ENCODE assay signal across 9 cellular contexts in the genomic region with DNA sequence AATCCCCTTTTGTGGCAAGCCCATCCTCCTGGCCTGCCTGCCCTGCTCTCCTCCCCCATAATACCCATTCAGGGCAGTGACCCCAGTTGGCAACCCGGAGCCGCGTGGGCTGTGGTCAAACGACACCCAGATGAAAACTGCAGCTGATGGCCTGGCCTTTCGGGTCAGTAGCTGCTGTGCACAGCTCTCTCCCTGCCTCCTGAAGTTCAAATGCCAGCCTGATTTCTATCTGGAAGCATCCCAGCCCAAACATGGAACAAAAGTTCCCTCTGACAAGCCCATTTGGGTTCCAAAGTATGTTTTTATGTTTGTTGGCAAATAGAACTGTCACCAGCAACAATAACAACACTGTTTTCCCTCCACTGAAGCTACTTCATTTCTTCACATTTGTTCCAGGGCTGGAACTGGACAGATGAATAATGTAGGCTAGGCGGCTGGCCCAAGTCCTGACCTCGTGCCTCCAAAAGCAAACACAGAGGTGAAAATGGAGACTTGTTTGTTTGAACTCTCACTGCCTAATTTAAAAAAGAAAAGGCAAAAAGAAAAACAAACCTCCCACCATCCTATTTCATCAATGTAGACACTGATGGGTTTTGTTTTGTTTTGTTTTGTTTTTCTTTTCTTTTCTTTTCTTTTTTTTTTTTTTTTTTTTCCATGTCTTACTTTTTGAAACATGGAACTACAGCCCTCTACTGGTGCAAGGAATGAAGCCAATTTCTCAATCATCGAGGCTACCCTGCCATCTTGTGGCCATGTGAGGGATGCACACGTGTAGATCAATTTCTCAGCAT.
DNase-seq lines count a peak whose midpoint lies in the region; ATAC-seq, FAIRE-seq and TF ChIP-seq lines count a peak whose summit lies in the region.
"Had no signal": no experiment of that assay in that cellular context is flagged by ENCODE, and none has a peak within 500 bp of the region (broad histone marks: within the 10 kb centered on the region; RNA-seq: fewer than 3 reads in every experiment).

No MANE protein-coding gene starts in this region.

- H3K79me2 ChIP-seq in H1 (ENCODE audit: control insufficient read depth in 1 of 2, insufficient read depth in 2 of 2, low read length in 2 of 2) = no peaks in the 10 kb centered on the region

- no peak overlapping the region for H3K4ac ChIP-seq in H1 (replicated peaks; ENCODE audit: insufficient read length, low read depth, low read length)

- DNase-seq in CD1c-positive myeloid dendritic cell (ENCODE audit: extremely low spot score) (peak; percentile 91), HT1080 (ENCODE audit: low read depth) (peak; percentile 82), NOMO-1 treated with DMSO at 0.1 percent for 48 hours (lab: John Stamatoyannopoulos, UW; ENCODE audit: unreplicated experiment) (peak; percentile 80), H1 (ENCODE audit: low read depth in 1 of 2, low spot score in 2 of 2) (peak; percentile 59 to 83), mesothelial cell of epicardium (ENCODE audit: low spot score in 2 of 2, unreplicated experiment in 2 of 2) (peak in 1 of 2 experiments; percentile 81)
- DNase-seq in activated CD8-positive, alpha-beta memory T cell treated with anti-CD3 and anti-CD28 coated beads for 4 hours (ENCODE audit: low read depth in 2 of 2) = peak; percentile 34 to 37
- DNase-seq in stimulated activated CD8-positive, alpha-beta memory T cell treated with anti-CD3 and anti-CD28 coated beads, Interleukin-2, amount 100 ng/mL, for 1 hour (ENCODE audit: low read depth in 2 of 2) = peak; percentile 42 to 54

- FAIRE-seq in H1 (lab: Jason Lieb, UNC) = peak; percentile 89

- no peak overlapping the region for H2AK5ac ChIP-seq in H1 (ENCODE audit: low read depth, low read length)

- CTCF ChIA-PET in H1 (lab: Charles Lee; ENCODE audit: partially characterized antibody) = interaction anchor here (0.6 to 3.7 kb wide), 38 partner anchors 12 to 929 kb away, joined by 3 to 24 read pairs (median 4); no protein-coding TSS in a partner anchor

- peak; percentile 72 to 99 (median 98) for TF ChIP-seq CTCF in H1 (IDR thresholded peaks at IDR 0.05; ENCODE audit: control extremely low read depth in 1 of 3, insufficient read depth in 1 of 3, low read depth in 1 of 3, low read length in 3 of 3)
- peak; percentile 95 for TF ChIP-seq CTCF in mesothelial cell of epicardium (IDR thresholded peaks at IDR 0.05; ENCODE audit: unreplicated experiment)

- H2BK120ac ChIP-seq in H1 (replicated peaks; ENCODE audit: low read depth, low read length) = no peak overlapping the region

- no peak overlapping the region for H3K56ac ChIP-seq in H1 (replicated peaks; ENCODE audit: insufficient read length, low read depth, low read length)

- no peak overlapping the region for H3K9ac ChIP-seq in H1 (replicated peaks in 1 of 4; ENCODE audit: extremely low read depth in 1 of 4, low read depth in 3 of 4, low read length in 3 of 4)

- peak overlapping the region; percentile 28; the same call in 1 of the 2 replicates for H2BK12ac ChIP-seq in H1 (ENCODE audit: low read depth, low read length)

- H3K23ac ChIP-seq in H1 (ENCODE audit: insufficient read length) = no peak overlapping the region

- POLR2A ChIA-PET in H1 (lab: Charles Lee; ENCODE audit: partially characterized antibody) = no interaction called here

- peak; percentile 66 for ATAC-seq in GM19463 (IDR thresholded peaks at IDR 0.05; ENCODE audit: unreplicated experiment)

- no peak overlapping the region for H3K18ac ChIP-seq in H1 (ENCODE audit: extremely low read depth, low read length)

- H4K20me1 ChIP-seq in H1 (replicated peaks in 1 of 2; ENCODE audit: control insufficient read depth in 1 of 2, insufficient read depth in 2 of 2, low read length in 2 of 2) = no peaks in the 10 kb centered on the region

- H3K36me3 Mint-ChIP-seq in mesothelial cell of epicardium = peaks cover 12% of the 10 kb centered on the region
- H3K36me3 Mint-ChIP-seq: IgD-negative memory B cell had no signal

- no peak overlapping the region for H4K8ac ChIP-seq in H1 (ENCODE audit: extremely low read depth, insufficient read depth, low read length)

- peak; percentile 97 to 100 for TF ChIP-seq RAD21 in H1 (IDR thresholded peaks at IDR 0.05 in 1 of 2, conservative IDR thresholded peaks at IDR 0.05 in 1 of 2; ENCODE audit: low read depth in 2 of 2, low read length in 2 of 2)

- no peaks in the 10 kb centered on the region for H3K36me3 ChIP-seq in H1 (ENCODE audit: control insufficient read depth in 2 of 4, insufficient read depth in 4 of 4, low read length in 3 of 4)

- no peak overlapping the region for H2AFZ ChIP-seq in H1 (ENCODE audit: low read length)

- H3K9me3 ChIP-seq in H1 (ENCODE audit: insufficient read depth in 2 of 2, low read depth in 1 of 2, low read length in 1 of 2) = no peaks in the 10 kb centered on the region

- H3K27ac Mint-ChIP-seq in mesothelial cell of epicardium = peak overlapping the region; percentile 5

- no peak overlapping the region for H2BK15ac ChIP-seq in H1 (ENCODE audit: low read length)

- no peak overlapping the region for H2BK5ac ChIP-seq in H1 (ENCODE audit: low read depth, low read length)

- no peak overlapping the region for H3K27ac ChIP-seq in H1 (ENCODE audit: low read depth, low read length)

- H3K27me3 Mint-ChIP-seq in mesothelial cell of epicardium (ENCODE audit: low read depth) = no peaks in the 10 kb centered on the region
- H3K27me3 Mint-ChIP-seq: IgD-negative memory B cell had no signal

- H3K79me1 ChIP-seq in H1 (ENCODE audit: low read depth, low read length) = no peaks in the 10 kb centered on the region

- H2BK20ac ChIP-seq in H1 (ENCODE audit: low read length) = no peak overlapping the region

- no peak overlapping the region for H4K5ac ChIP-seq in H1 (ENCODE audit: insufficient read length, low read depth, low read length)

- H3K27me3 ChIP-seq in H1 (replicated peaks in 1 of 4; ENCODE audit: control insufficient read depth in 3 of 4, extremely low read depth in 1 of 4, insufficient read depth in 3 of 4, low read length in 3 of 4) = no peaks in the 10 kb centered on the region

- TF ChIP-seq EP300 in H1 (IDR thresholded peaks at IDR 0.05; ENCODE audit: borderline replicate concordance in 1 of 2, low read depth in 2 of 2, low read length in 2 of 2) = no peak

- H3K4me3 ChIP-seq in H1 (ENCODE audit: extremely low read depth in 1 of 4, insufficient read depth in 2 of 4, low read depth in 3 of 4, low read length in 4 of 4) = no peak overlapping the region

- no peaks in the 10 kb centered on the region; the same call in 1 of the 2 replicates for H3K23me2 ChIP-seq in H1 (ENCODE audit: low read depth, low read length)

- H3K4me1 ChIP-seq in H1 (replicated peaks in 1 of 4; ENCODE audit: control insufficient read depth in 3 of 4, insufficient read depth in 4 of 4, low read length in 3 of 4) = no peaks in the 10 kb centered on the region

- TF ChIP-seq POLR2A in H1 (IDR thresholded peaks at IDR 0.05; ENCODE audit: control extremely low read depth in 1 of 2, low read depth in 2 of 2, low read length in 2 of 2) = no peak

- WGBS in H1 (ENCODE audit: extremely low coverage in 1 of 2, insufficient coverage in 1 of 2, insufficient read length in 1 of 2, insufficient replicate concordance in 2 of 2, low coverage in 1 of 2, low lambda C conversion rate in 2 of 2, missing lambda C conversion rate in 1 of 2), 2 experiments = 72% methylated on average over 9 of the region's 9 CpGs; no CpG with 5 or more reads in 1 of the 2 experiments

- no peak overlapping the region for H3K14ac ChIP-seq in H1 (ENCODE audit: insufficient read length)

- H3K4me3 Mint-ChIP-seq in mesothelial cell of epicardium = no peak overlapping the region

- no peak overlapping the region for H3K4me2 ChIP-seq in H1 (ENCODE audit: insufficient read depth in 1 of 2, low read depth in 2 of 2, low read length in 2 of 2)

- peaks cover 25% of the 10 kb centered on the region for H3K4me1 Mint-ChIP-seq in mesothelial cell of epicardium

- H4K91ac ChIP-seq in H1 (replicated peaks; ENCODE audit: insufficient read length, low read length) = no peak overlapping the region

- peaks cover 14% of the 10 kb centered on the region for H3K9me3 Mint-ChIP-seq in mesothelial cell of epicardium

TF ChIP-seq in H1, 55 proteins besides CTCF, POLR2A, EP300 and RAD21 (continues in another document):
- TF ChIP-seq CBX8 (IDR thresholded peaks at IDR 0.05; ENCODE audit: borderline replicate concordance, low read depth, low read length) = no peak
- no peak for TF ChIP-seq SP1 (IDR thresholded peaks at IDR 0.05; ENCODE audit: low read depth, low read length)
- TF ChIP-seq CTBP2 (IDR thresholded peaks at IDR 0.05; ENCODE audit: borderline replicate concordance, insufficient read depth, insufficient read length, low read length) = no peak
- 0 out of 2 replicates have a peak, but pooled peaks have one; percentile 20 for TF ChIP-seq JUN (IDR thresholded peaks at IDR 0.05; ENCODE audit: low read depth, low read length)
- TF ChIP-seq, protein P1, sequence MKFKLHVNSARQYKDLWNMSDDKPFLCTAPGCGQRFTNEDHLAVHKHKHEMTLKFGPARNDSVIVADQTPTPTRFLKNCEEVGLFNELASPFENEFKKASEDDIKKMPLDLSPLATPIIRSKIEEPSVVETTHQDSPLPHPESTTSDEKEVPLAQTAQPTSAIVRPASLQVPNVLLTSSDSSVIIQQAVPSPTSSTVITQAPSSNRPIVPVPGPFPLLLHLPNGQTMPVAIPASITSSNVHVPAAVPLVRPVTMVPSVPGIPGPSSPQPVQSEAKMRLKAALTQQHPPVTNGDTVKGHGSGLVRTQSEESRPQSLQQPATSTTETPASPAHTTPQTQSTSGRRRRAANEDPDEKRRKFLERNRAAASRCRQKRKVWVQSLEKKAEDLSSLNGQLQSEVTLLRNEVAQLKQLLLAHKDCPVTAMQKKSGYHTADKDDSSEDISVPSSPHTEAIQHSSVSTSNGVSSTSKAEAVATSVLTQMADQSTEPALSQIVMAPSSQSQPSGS (IDR thresholded peaks at IDR 0.05; ENCODE audit: low read length) = no peak
- TF ChIP-seq NANOG (IDR thresholded peaks at IDR 0.05; ENCODE audit: insufficient read depth, low read depth, low read length, poor library complexity, severe bottlenecking) = no peak
- no peak for TF ChIP-seq SP2 (IDR thresholded peaks at IDR 0.05; ENCODE audit: low read length)
- TF ChIP-seq, protein P2, sequence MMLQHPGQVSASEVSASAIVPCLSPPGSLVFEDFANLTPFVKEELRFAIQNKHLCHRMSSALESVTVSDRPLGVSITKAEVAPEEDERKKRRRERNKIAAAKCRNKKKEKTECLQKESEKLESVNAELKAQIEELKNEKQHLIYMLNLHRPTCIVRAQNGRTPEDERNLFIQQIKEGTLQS (IDR thresholded peaks at IDR 0.05; ENCODE audit: insufficient read depth, low read depth, low read length) = peak; percentile 15; the same call in 1 of the 2 replicates
- peak; percentile 59 for TF ChIP-seq JUND (IDR thresholded peaks at IDR 0.05; ENCODE audit: low read length)
- TF ChIP-seq GABPA (IDR thresholded peaks at IDR 0.05; ENCODE audit: borderline replicate concordance, insufficient read depth, low read length) = no peak
- TF ChIP-seq RXRA (IDR thresholded peaks at IDR 0.05; ENCODE audit: insufficient read depth, low read depth, low read length) = no peak
- TF ChIP-seq SUZ12 (IDR thresholded peaks at IDR 0.05; ENCODE audit: low read length) = no peak
- TF ChIP-seq RFX5 (IDR thresholded peaks at IDR 0.05; ENCODE audit: borderline replicate concordance, low read depth, low read length) = no peak
